ENCODE assay signal across 8 cellular contexts in the genomic region with DNA sequence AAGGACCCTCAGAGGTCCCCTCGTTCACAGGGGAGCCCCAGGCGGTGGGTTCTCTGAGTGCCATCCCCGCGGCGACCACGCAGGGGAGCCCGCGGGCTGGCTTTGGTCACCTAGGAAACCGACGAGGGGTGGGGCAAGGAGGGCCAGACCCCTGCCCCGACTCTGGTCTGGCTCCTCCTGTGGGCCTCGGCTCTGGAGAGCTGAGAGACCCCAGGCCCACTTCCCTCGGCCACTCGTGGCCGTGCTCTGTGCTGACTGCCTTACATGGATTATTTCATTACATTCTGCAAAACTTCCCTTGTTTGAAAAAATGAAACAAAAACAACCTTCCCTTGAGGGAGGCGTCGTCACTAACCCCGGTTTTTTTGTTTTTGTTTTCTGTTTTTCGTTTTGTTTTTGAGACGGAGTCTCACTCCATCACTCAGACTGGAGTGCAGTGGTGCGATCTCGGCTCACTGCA. TPM values are rescaled to one million over a fixed set of nuclear protein-coding genes. Genes with fewer than 3 reads are reported as not detected.
A peak's percentile ranks its signal among the peaks of the same experiment; 100 is the strongest.
DNase-seq lines count a peak whose midpoint lies in the region; ATAC-seq and TF ChIP-seq lines count a peak whose summit lies in the region.

No MANE protein-coding gene starts in this region.

- TF ChIP-seq CTCF in fibroblast of pulmonary artery (IDR thresholded peaks at IDR 0.05; ENCODE audit: low read length, missing control alignments): peak; percentile 75
- peak; percentile 22 to 39 (median 29) for TF ChIP-seq CTCF in vagina (IDR thresholded peaks at IDR 0.05)

- H3K79me2 ChIP-seq in GM23248 (ENCODE audit: insufficient read depth): no peaks in the 10 kb centered on the region

- WGBS in GM23248 (ENCODE audit: low coverage in 1 of 2, low lambda C conversion rate in 2 of 2, missing lambda C conversion rate in 2 of 2), 2 experiments: 6 to 10% methylated on average over 21 to 22 of the region's 22 CpGs

- ATAC-seq in HG03469 (IDR thresholded peaks at IDR 0.05; ENCODE audit: unreplicated experiment): no peak

- peak overlapping the region; percentile 87 for H2AFZ ChIP-seq in GM23248

- H3K9me3 ChIP-seq in GM23248 (ENCODE audit: low read depth): no peaks in the 10 kb centered on the region
- H3K9me3 ChIP-seq in vagina: peaks cover 12% of the 10 kb centered on the region

- TF ChIP-seq POLR2A in vagina (IDR thresholded peaks at IDR 0.05): no peak

- no peaks in the 10 kb centered on the region for H4K20me1 ChIP-seq in GM23248 (ENCODE audit: insufficient read depth)

- in situ Hi-C loops in GM23248 (cut with MboI): no loop called here

- peak overlapping the region; percentile 91 for H3K4me2 ChIP-seq in GM23248 (ENCODE audit: unreplicated experiment)

- DNase-seq in EL: peak; percentile 44
- DNase-seq in GM23248: peak; percentile 57
- DNase-seq in NCI-H1930 (lab: John Stamatoyannopoulos, UW): peak; percentile 34 to 35
- peak; percentile 86 to 87 for DNase-seq in activated T-cell treated with anti-CD3 and anti-CD28 coated beads, Interleukin-2, amount 50 U/mL, for 48 hours
- no peak for DNase-seq in fibroblast of pulmonary artery (ENCODE audit: low read depth)
- peak in 6 of 10 donors; percentile 43 to 92 (median 67) for DNase-seq in posterior cingulate gyrus
- no peak for DNase-seq in vagina (ENCODE audit: extremely low spot score in 2 of 2)

- H3K9ac ChIP-seq in GM23248: peak overlapping the region; percentile 62

- intact Hi-C loops in posterior cingulate gyrus (cut with DNase I) (no loop called here), vagina (cut with DNase I) (no loop called here)

- H3K4me3 ChIP-seq in GM23248 (peak overlapping the region; percentile 72), fibroblast of pulmonary artery (replicated peaks; ENCODE audit: low read depth, low read length) (peak overlapping the region; percentile 49), vagina (no peak overlapping the region)

- no peaks in the 10 kb centered on the region; the same call in 1 of the 2 replicates for H3F3A ChIP-seq in GM23248 (ENCODE audit: insufficient read depth)

- no peaks in the 10 kb centered on the region for H3K9me2 ChIP-seq in GM23248 (ENCODE audit: insufficient read depth)

- H3K4me1 ChIP-seq in GM23248 (ENCODE audit: insufficient read depth): 0 out of 2 replicates have a peak, but pooled peaks cover 3% of the 10 kb centered on the region
- H3K4me1 ChIP-seq in vagina: no peaks in the 10 kb centered on the region

- no peaks in the 10 kb centered on the region for H3K36me3 ChIP-seq in GM23248 (ENCODE audit: low read depth)
- H3K36me3 ChIP-seq in vagina: no peaks in the 10 kb centered on the region

- H3K27ac ChIP-seq in GM23248 (no peak overlapping the region), vagina (no peak overlapping the region)

- H3K27me3 ChIP-seq in GM23248 (replicated peaks; ENCODE audit: insufficient read depth): no peaks in the 10 kb centered on the region
- H3K27me3 ChIP-seq in vagina: no peaks in the 10 kb centered on the region

RNA-seq across cellular contexts. Expression of gene CYTH4, which starts 15.2 kb away (rescaled TPM):
- total RNA-seq in GM23248 (2014; rRNA removed; shearing (Covaris generic)): not detected in 2 replicates
- polyA plus RNA-seq in GM23248 (2016; fragmentation: Nextera tagmentation; extraction: Ambion mirVana): not detected in 2 replicates
- 16.2 TPM for total RNA-seq in vagina

RNA-seq across cellular contexts. Expression of gene RAC2, which starts 23.1 kb away (rescaled TPM):
- total RNA-seq in GM23248 (2014; rRNA removed; shearing (Covaris generic)): 32.8 and 35.1 TPM in 2 replicates
- 34.9 and 36.3 TPM in 2 replicates for polyA plus RNA-seq in GM23248 (2016; fragmentation: Nextera tagmentation; extraction: Ambion mirVana)
- total RNA-seq in vagina: 15.7 TPM

RNA-seq across cellular contexts. Expression of gene SSTR3, which starts 54.9 kb away (rescaled TPM):
- not detected in 2 replicates for total RNA-seq in GM23248 (2014; rRNA removed; shearing (Covaris generic))
- polyA plus RNA-seq in GM23248 (2016; fragmentation: Nextera tagmentation; extraction: Ambion mirVana): not detected in 2 replicates
- total RNA-seq in vagina: not detected

Comparison
In these comparisons a context has a peak if more than half of its experiments do, and no peak if none do; other contexts are left out.
1. DNase-seq: peak in EL (single experiment), GM23248 (single experiment), NCI-H1930 (2 of 2), activated T-cell treated with anti-CD3 and anti-CD28 coated beads, Interleukin-2, amount 50 U/mL, for 48 hours (2 of 2) and posterior cingulate gyrus (6 of 10); none in fibroblast of pulmonary artery (single experiment) and vagina (0 of 2).
2. H3K4me3 ChIP-seq: peak in GM23248 (single experiment) and fibroblast of pulmonary artery (single experiment); none in vagina (0 of 2).
3. RNA of gene CYTH4, which starts 15.2 kb away (total RNA-seq): 16.2 TPM in vagina (single experiment); not detected in GM23248; every median in the first group is over 10 times any median in the second.